In genomic region chr6:16747232-16748027, GRCh38 we compare ENCODE assay signal across 10 cellular contexts. TPM values are rescaled to one million over a fixed set of nuclear protein-coding genes. Genes with fewer than 3 reads are reported as not detected.
DNase-seq lines count a peak whose midpoint lies in the region; ATAC-seq, FAIRE-seq and TF ChIP-seq lines count a peak whose summit lies in the region.
"Had no signal": no experiment of that assay in that cellular context is flagged by ENCODE, and none has a peak within 500 bp of the region (broad histone marks: within the 10 kb centered on the region; RNA-seq: fewer than 3 reads in every experiment).

No MANE protein-coding gene starts in this region.

- H3K4me3 ChIP-seq in cardiac fibroblast (replicated peaks in 1 of 2; ENCODE audit: low read depth in 2 of 2, low read length in 2 of 2) (peak overlapping the region in 1 of 2 donors; percentile 5), kidney (ENCODE audit: low read length in 2 of 2) (no peak overlapping the region), tibial artery (no peak overlapping the region)

- intact Hi-C loops in kidney (cut with DNase I) (no loop called here), tibial artery (cut with DNase I; ENCODE audit: low total_unique reads) (no loop called here)

- peak overlapping the region; percentile 40 for H3K27ac Mint-ChIP-seq in activated CD8-positive, alpha-beta memory T cell treated with anti-CD3 and anti-CD28 coated beads, Interleukin-2, amount 10 ng/mL, durations not matched to agents 7 days and 5 days
- H3K27ac Mint-ChIP-seq: B cell had no signal

- peaks cover 14 to 21% of the 10 kb centered on the region in 2 donors for H3K4me1 ChIP-seq in kidney (ENCODE audit: control insufficient read depth in 1 of 2, insufficient read depth in 1 of 2, low read depth in 1 of 2, low read length in 2 of 2)
- H3K4me1 ChIP-seq in tibial artery: peaks cover 0 to 79% (median 38%) of the 10 kb centered on the region in 4 donors

- no peak for ATAC-seq in activated CD8-positive, alpha-beta memory T cell treated with anti-CD3 and anti-CD28 coated beads, Interleukin-2, amount 10 ng/mL, durations not matched to agents 7 days and 5 days
- ATAC-seq in HG02973 (IDR thresholded peaks at IDR 0.05; ENCODE audit: unreplicated experiment) (no peak), HG02884 (IDR thresholded peaks at IDR 0.05; ENCODE audit: unreplicated experiment) (no peak)

- no peak for TF ChIP-seq CTCF in cardiac fibroblast (IDR thresholded peaks at IDR 0.05; ENCODE audit: low read depth, low read length)
- TF ChIP-seq CTCF in kidney (IDR thresholded peaks at IDR 0.05; ENCODE audit: borderline replicate concordance, extremely low read depth, insufficient read depth): no peak
- no peak for TF ChIP-seq CTCF in tibial artery (IDR thresholded peaks at IDR 0.05)

- no peaks in the 10 kb centered on the region for H3K36me3 ChIP-seq in kidney (ENCODE audit: control insufficient read depth in 1 of 2, insufficient read depth in 2 of 2, low read length in 2 of 2)
- no peaks in the 10 kb centered on the region for H3K36me3 ChIP-seq in tibial artery

- H3K4me3 Mint-ChIP-seq in activated CD8-positive, alpha-beta memory T cell treated with anti-CD3 and anti-CD28 coated beads, Interleukin-2, amount 10 ng/mL, durations not matched to agents 7 days and 5 days: no peak overlapping the region
- H3K4me3 Mint-ChIP-seq: B cell had no signal

- CTCF ChIA-PET in activated CD8-positive, alpha-beta memory T cell treated with anti-CD3 and anti-CD28 coated beads, Interleukin-2, amount 10 ng/mL, durations not matched to agents 7 days and 5 days (lab: Charles Lee): interaction anchor here (0.8 to 2.3 kb wide), 4 partner anchors 12 to 34 kb away, joined by 3 to 8 read pairs (median 3); no protein-coding TSS in a partner anchor

- H3K36me3 Mint-ChIP-seq in activated CD8-positive, alpha-beta memory T cell treated with anti-CD3 and anti-CD28 coated beads, Interleukin-2, amount 10 ng/mL, durations not matched to agents 7 days and 5 days: peaks cover 65% of the 10 kb centered on the region

- H3K4me1 Mint-ChIP-seq in activated CD8-positive, alpha-beta memory T cell treated with anti-CD3 and anti-CD28 coated beads, Interleukin-2, amount 10 ng/mL, durations not matched to agents 7 days and 5 days: peaks cover 58% of the 10 kb centered on the region
- H3K4me1 Mint-ChIP-seq: B cell had no signal

- no peaks in the 10 kb centered on the region for H3K9me3 ChIP-seq in kidney (ENCODE audit: control insufficient read depth in 1 of 2, low read length in 2 of 2)
- H3K9me3 ChIP-seq in tibial artery: no peaks in the 10 kb centered on the region

- peak overlapping the region in 1 of 2 donors; percentile 30 for H3K9ac ChIP-seq in kidney (ENCODE audit: low read length in 2 of 2)

- FAIRE-seq in kidney (lab: Jason Lieb, UNC): no peak

- H3K9me3 Mint-ChIP-seq in activated CD8-positive, alpha-beta memory T cell treated with anti-CD3 and anti-CD28 coated beads, Interleukin-2, amount 10 ng/mL, durations not matched to agents 7 days and 5 days (ENCODE audit: low read depth): no peaks in the 10 kb centered on the region

- no peak for DNase-seq in activated CD8-positive, alpha-beta memory T cell treated with anti-CD3 and anti-CD28 coated beads, Interleukin-2, amount 10 ng/mL, durations not matched to agents 7 days and 5 days
- no peak for DNase-seq in activated CD8-positive, alpha-beta memory T cell treated with anti-CD3 and anti-CD28 coated beads, Interleukin-2, amount 50 U/mL, for 48 hours
- DNase-seq in cardiac fibroblast (ENCODE audit: low read depth in 2 of 2) (peak; percentile 73 to 81), kidney (no peak), tibial artery (no peak), NCI-H2196 treated with DMSO at 0.1 percent for 48 hours (lab: John Stamatoyannopoulos, UW; ENCODE audit: unreplicated experiment) (no peak)
- DNase-seq: NCI-H524 treated with DMSO at 0.1 percent for 48 hours had no signal

- no peaks in the 10 kb centered on the region for H3K27me3 ChIP-seq in tibial artery

- no peaks in the 10 kb centered on the region for H3K27me3 Mint-ChIP-seq in activated CD8-positive, alpha-beta memory T cell treated with anti-CD3 and anti-CD28 coated beads, Interleukin-2, amount 10 ng/mL, durations not matched to agents 7 days and 5 days

- H3K27ac ChIP-seq in kidney (ENCODE audit: low read depth in 2 of 2, low read length in 2 of 2) (peak overlapping the region; percentile 23 to 51), tibial artery (peak overlapping the region; percentile 23 to 39)

RNA-seq across cellular contexts. Expression of gene ATXN1, which starts 13.8 kb away (rescaled TPM):
- 100 to 1,000 TPM in 1 of 2 experiments, 10 to 100 TPM in 1; 84.6 to 117 TPM for total RNA-seq in activated CD8-positive, alpha-beta memory T cell treated with anti-CD3 and anti-CD28 coated beads, Interleukin-2, amount 10 ng/mL, durations not matched to agents 7 days and 5 days
- total RNA-seq in kidney: 58.2 TPM
- polyA plus RNA-seq in kidney (ENCODE audit: insufficient read depth, low read depth, low replicate concordance): 4.2 TPM

Comparison
In these comparisons a context has a peak if more than half of its experiments do, and no peak if none do; other contexts are left out.
1. DNase-seq: peak in cardiac fibroblast (2 of 2); none in activated CD8-positive, alpha-beta memory T cell treated with anti-CD3 and anti-CD28 coated beads, Interleukin-2, amount 10 ng/mL, durations not matched to agents 7 days and 5 days (single experiment), activated CD8-positive, alpha-beta memory T cell treated with anti-CD3 and anti-CD28 coated beads, Interleukin-2, amount 50 U/mL, for 48 hours (single experiment), kidney (single experiment), tibial artery (0 of 2) and NCI-H2196 treated with DMSO at 0.1 percent for 48 hours (single experiment).